ENCODE assay signal across 1 cellular context in genomic region chr1:228100822-228101613, GRCh38.
A peak's percentile ranks its signal among the peaks of the same experiment; 100 is the strongest.
TF ChIP-seq lines count a peak whose summit lies in the region.

No MANE protein-coding gene starts in this region.

TF ChIP-seq in GM12878, 131 proteins besides CTCF, POLR2A, EP300 and RAD21:
- TF ChIP-seq POLR2AphosphoS2 (IDR thresholded peaks at IDR 0.05; ENCODE audit: low read depth, low read length) (peak; percentile 43; the same call in 1 of the 2 replicates), TAF1 (IDR thresholded peaks at IDR 0.05; ENCODE audit: borderline replicate concordance, low read depth, low read length) (no peak)
TF ChIP-seq in GM12878: peak in this region for 1.
